ENCODE assay signal across 1 cellular context in the genomic region with DNA sequence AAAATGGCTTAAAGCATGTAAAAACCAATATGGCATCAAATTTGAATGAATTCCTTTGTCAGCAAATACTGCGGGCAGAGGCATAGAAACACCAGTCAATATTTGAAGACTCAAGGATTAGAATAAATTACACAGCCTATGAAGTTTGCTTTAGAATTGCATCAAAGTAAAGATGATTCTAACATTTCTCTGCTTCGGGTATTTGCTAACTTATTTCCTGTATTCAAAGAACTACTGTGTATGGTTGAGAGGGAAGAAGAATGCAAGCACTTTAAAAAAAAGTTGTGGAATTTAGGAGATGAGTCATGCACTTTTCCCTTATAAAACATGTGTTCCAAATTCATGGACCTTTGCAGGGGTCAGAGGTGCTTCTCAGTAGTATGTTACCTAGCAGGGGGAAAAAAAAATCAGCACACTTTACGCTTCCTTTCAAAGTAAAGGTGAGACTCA.
A peak's percentile ranks its signal among the peaks of the same experiment; 100 is the strongest.
TF ChIP-seq lines count a peak whose summit lies in the region.

No MANE protein-coding gene starts in this region.

TF ChIP-seq in HepG2, 621 proteins besides CTCF, POLR2A, EP300 and RAD21 (continued from another document and continues in another):
- TF ChIP-seq, protein P1, sequence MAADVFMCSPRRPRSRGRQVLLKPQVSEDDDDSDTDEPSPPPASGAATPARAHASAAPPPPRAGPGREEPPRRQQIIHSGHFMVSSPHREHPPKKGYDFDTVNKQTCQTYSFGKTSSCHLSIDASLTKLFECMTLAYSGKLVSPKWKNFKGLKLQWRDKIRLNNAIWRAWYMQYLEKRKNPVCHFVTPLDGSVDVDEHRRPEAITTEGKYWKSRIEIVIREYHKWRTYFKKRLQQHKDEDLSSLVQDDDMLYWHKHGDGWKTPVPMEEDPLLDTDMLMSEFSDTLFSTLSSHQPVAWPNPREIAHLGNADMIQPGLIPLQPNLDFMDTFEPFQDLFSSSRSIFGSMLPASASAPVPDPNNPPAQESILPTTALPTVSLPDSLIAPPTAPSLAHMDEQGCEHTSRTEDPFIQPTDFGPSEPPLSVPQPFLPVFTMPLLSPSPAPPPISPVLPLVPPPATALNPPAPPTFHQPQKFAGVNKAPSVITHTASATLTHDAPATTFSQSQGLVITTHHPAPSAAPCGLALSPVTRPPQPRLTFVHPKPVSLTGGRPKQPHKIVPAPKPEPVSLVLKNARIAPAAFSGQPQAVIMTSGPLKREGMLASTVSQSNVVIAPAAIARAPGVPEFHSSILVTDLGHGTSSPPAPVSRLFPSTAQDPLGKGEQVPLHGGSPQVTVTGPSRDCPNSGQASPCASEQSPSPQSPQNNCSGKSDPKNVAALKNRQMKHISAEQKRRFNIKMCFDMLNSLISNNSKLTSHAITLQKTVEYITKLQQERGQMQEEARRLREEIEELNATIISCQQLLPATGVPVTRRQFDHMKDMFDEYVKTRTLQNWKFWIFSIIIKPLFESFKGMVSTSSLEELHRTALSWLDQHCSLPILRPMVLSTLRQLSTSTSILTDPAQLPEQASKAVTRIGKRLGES (CRISPR knock-in tag; IDR thresholded peaks at IDR 0.05; ENCODE audit: borderline replicate concordance) = no peak
- TF ChIP-seq FOXA3 (CRISPR knock-in tag; IDR thresholded peaks at IDR 0.05) (peak; percentile 79), ZNF652 (CRISPR knock-in tag; IDR thresholded peaks at IDR 0.05; ENCODE audit: borderline replicate concordance, low read depth) (no peak), ZNF441 (CRISPR knock-in tag; IDR thresholded peaks at IDR 0.05; ENCODE audit: borderline replicate concordance) (no peak), ZNF570 (CRISPR knock-in tag; IDR thresholded peaks at IDR 0.05; ENCODE audit: borderline replicate concordance) (no peak), ZNF274 (CRISPR knock-in tag; IDR thresholded peaks at IDR 0.05) (no peak), SMAD1 (CRISPR knock-in tag; IDR thresholded peaks at IDR 0.05; ENCODE audit: borderline replicate concordance, low read depth) (no peak), NFE2L2 (IDR thresholded peaks at IDR 0.05; ENCODE audit: low read length) (no peak), JUNB (CRISPR knock-in tag; IDR thresholded peaks at IDR 0.05; ENCODE audit: borderline replicate concordance) (peak; percentile 85; the same call in 1 of the 2 replicates), REL (CRISPR knock-in tag; conservative IDR thresholded peaks at IDR 0.05) (no peak), EZH2 (conservative IDR thresholded peaks at IDR 0.05; ENCODE audit: low read depth, low read length) (no peak), PAF1 (CRISPR knock-in tag; IDR thresholded peaks at IDR 0.05) (no peak), RXRB (CRISPR knock-in tag; IDR thresholded peaks at IDR 0.05; ENCODE audit: borderline replicate concordance) (peak; percentile 68; the same call in 1 of the 2 replicates), KLF11 (CRISPR knock-in tag; IDR thresholded peaks at IDR 0.05) (0 out of 2 replicates have a peak, but pooled peaks have one; percentile 52), ZNF282 (IDR thresholded peaks at IDR 0.05; ENCODE audit: partially characterized antibody) (no peak), ZFP37 (CRISPR knock-in tag; IDR thresholded peaks at IDR 0.05; ENCODE audit: borderline replicate concordance) (no peak), ESRRA (CRISPR knock-in tag; IDR thresholded peaks at IDR 0.05; ENCODE audit: low read depth) (no peak), ZNF567 (CRISPR knock-in tag; IDR thresholded peaks at IDR 0.05; ENCODE audit: borderline replicate concordance) (no peak), RARA (CRISPR knock-in tag; IDR thresholded peaks at IDR 0.05) (peak; percentile 53; the same call in 1 of the 2 replicates), MATR3 (CRISPR knock-in tag; IDR thresholded peaks at IDR 0.05) (no peak), TBL1XR1 (IDR thresholded peaks at IDR 0.05; ENCODE audit: borderline replicate concordance, low read length, partially characterized antibody) (no peak)
- TF ChIP-seq, protein P2, sequence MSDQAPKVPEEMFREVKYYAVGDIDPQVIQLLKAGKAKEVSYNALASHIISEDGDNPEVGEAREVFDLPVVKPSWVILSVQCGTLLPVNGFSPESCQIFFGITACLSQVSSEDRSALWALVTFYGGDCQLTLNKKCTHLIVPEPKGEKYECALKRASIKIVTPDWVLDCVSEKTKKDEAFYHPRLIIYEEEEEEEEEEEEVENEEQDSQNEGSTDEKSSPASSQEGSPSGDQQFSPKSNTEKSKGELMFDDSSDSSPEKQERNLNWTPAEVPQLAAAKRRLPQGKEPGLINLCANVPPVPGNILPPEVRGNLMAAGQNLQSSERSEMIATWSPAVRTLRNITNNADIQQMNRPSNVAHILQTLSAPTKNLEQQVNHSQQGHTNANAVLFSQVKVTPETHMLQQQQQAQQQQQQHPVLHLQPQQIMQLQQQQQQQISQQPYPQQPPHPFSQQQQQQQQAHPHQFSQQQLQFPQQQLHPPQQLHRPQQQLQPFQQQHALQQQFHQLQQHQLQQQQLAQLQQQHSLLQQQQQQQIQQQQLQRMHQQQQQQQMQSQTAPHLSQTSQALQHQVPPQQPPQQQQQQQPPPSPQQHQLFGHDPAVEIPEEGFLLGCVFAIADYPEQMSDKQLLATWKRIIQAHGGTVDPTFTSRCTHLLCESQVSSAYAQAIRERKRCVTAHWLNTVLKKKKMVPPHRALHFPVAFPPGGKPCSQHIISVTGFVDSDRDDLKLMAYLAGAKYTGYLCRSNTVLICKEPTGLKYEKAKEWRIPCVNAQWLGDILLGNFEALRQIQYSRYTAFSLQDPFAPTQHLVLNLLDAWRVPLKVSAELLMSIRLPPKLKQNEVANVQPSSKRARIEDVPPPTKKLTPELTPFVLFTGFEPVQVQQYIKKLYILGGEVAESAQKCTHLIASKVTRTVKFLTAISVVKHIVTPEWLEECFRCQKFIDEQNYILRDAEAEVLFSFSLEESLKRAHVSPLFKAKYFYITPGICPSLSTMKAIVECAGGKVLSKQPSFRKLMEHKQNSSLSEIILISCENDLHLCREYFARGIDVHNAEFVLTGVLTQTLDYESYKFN (CRISPR knock-in tag; conservative IDR thresholded peaks at IDR 0.05) = peak; percentile 58
- TF ChIP-seq, protein P3, sequence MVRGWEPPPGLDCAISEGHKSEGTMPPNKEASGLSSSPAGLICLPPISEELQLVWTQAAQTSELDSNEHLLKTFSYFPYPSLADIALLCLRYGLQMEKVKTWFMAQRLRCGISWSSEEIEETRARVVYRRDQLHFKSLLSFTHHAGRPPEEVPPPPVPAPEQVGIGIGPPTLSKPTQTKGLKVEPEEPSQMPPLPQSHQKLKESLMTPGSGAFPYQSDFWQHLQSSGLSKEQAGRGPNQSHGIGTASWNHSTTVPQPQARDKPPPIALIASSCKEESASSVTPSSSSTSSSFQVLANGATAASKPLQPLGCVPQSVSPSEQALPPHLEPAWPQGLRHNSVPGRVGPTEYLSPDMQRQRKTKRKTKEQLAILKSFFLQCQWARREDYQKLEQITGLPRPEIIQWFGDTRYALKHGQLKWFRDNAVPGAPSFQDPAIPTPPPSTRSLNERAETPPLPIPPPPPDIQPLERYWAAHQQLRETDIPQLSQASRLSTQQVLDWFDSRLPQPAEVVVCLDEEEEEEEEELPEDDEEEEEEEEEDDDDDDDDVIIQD (CRISPR knock-in tag; IDR thresholded peaks at IDR 0.05; ENCODE audit: low read depth) = peak; percentile 60; the same call in 1 of the 2 replicates
- TF ChIP-seq, protein P4, sequence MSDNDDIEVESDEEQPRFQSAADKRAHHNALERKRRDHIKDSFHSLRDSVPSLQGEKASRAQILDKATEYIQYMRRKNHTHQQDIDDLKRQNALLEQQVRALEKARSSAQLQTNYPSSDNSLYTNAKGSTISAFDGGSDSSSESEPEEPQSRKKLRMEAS (IDR thresholded peaks at IDR 0.05) = no peak
- TF ChIP-seq, protein P5, sequence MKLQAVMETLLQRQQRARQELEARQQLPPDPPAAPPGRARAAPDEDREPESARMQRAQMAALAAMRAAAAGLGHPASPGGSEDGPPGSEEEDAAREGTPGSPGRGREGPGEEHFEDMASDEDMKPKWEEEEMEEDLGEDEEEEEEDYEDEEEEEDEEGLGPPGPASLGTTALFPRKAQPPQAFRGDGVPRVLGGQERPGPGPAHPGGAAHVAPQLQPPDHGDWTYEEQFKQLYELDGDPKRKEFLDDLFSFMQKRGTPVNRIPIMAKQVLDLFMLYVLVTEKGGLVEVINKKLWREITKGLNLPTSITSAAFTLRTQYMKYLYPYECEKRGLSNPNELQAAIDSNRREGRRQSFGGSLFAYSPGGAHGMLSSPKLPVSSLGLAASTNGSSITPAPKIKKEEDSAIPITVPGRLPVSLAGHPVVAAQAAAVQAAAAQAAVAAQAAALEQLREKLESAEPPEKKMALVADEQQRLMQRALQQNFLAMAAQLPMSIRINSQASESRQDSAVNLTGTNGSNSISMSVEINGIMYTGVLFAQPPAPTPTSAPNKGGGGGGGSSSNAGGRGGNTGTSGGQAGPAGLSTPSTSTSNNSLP (IDR thresholded peaks at IDR 0.05; ENCODE audit: low read depth, low read length) = peak; percentile 97
- TF ChIP-seq, protein P6, sequence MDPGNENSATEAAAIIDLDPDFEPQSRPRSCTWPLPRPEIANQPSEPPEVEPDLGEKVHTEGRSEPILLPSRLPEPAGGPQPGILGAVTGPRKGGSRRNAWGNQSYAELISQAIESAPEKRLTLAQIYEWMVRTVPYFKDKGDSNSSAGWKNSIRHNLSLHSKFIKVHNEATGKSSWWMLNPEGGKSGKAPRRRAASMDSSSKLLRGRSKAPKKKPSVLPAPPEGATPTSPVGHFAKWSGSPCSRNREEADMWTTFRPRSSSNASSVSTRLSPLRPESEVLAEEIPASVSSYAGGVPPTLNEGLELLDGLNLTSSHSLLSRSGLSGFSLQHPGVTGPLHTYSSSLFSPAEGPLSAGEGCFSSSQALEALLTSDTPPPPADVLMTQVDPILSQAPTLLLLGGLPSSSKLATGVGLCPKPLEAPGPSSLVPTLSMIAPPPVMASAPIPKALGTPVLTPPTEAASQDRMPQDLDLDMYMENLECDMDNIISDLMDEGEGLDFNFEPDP (CRISPR knock-in tag; conservative IDR thresholded peaks at IDR 0.05) = no peak
- TF ChIP-seq, protein P7, sequence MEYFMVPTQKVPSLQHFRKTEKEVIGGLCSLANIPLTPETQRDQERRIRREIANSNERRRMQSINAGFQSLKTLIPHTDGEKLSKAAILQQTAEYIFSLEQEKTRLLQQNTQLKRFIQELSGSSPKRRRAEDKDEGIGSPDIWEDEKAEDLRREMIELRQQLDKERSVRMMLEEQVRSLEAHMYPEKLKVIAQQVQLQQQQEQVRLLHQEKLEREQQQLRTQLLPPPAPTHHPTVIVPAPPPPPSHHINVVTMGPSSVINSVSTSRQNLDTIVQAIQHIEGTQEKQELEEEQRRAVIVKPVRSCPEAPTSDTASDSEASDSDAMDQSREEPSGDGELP (IDR thresholded peaks at IDR 0.05; ENCODE audit: borderline replicate concordance, low read depth) = peak; percentile 76; the same call in 1 of the 2 replicates
- TF ChIP-seq, protein P8, sequence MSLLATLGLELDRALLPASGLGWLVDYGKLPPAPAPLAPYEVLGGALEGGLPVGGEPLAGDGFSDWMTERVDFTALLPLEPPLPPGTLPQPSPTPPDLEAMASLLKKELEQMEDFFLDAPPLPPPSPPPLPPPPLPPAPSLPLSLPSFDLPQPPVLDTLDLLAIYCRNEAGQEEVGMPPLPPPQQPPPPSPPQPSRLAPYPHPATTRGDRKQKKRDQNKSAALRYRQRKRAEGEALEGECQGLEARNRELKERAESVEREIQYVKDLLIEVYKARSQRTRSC (CRISPR knock-in tag; IDR thresholded peaks at IDR 0.05; ENCODE audit: low read depth) = no peak
- TF ChIP-seq, protein P9, sequence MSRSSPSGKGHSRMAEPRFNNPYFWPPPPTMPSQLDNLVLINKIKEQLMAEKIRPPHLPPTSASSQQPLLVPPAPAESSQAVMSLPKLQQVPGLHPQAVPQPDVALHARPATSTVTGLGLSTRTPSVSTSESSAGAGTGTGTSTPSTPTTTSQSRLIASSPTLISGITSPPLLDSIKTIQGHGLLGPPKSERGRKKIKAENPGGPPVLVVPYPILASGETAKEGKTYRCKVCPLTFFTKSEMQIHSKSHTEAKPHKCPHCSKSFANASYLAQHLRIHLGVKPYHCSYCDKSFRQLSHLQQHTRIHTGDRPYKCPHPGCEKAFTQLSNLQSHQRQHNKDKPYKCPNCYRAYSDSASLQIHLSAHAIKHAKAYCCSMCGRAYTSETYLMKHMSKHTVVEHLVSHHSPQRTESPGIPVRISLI (CRISPR knock-in tag; IDR thresholded peaks at IDR 0.05; ENCODE audit: borderline replicate concordance) = peak; percentile 92
- TF ChIP-seq, protein P10, sequence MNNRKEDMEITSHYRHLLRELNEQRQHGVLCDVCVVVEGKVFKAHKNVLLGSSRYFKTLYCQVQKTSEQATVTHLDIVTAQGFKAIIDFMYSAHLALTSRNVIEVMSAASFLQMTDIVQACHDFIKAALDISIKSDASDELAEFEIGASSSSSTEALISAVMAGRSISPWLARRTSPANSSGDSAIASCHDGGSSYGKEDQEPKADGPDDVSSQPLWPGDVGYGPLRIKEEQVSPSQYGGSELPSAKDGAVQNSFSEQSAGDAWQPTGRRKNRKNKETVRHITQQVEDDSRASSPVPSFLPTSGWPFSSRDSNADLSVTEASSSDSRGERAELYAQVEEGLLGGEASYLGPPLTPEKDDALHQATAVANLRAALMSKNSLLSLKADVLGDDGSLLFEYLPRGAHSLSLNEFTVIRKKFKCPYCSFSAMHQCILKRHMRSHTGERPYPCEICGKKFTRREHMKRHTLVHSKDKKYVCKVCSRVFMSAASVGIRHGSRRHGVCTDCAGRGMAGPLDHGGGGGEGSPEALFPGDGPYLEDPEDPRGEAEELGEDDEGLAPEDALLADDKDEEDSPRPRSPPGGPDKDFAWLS (CRISPR knock-in tag; IDR thresholded peaks at IDR 0.05; ENCODE audit: borderline replicate concordance) = no peak
- TF ChIP-seq, protein P11, sequence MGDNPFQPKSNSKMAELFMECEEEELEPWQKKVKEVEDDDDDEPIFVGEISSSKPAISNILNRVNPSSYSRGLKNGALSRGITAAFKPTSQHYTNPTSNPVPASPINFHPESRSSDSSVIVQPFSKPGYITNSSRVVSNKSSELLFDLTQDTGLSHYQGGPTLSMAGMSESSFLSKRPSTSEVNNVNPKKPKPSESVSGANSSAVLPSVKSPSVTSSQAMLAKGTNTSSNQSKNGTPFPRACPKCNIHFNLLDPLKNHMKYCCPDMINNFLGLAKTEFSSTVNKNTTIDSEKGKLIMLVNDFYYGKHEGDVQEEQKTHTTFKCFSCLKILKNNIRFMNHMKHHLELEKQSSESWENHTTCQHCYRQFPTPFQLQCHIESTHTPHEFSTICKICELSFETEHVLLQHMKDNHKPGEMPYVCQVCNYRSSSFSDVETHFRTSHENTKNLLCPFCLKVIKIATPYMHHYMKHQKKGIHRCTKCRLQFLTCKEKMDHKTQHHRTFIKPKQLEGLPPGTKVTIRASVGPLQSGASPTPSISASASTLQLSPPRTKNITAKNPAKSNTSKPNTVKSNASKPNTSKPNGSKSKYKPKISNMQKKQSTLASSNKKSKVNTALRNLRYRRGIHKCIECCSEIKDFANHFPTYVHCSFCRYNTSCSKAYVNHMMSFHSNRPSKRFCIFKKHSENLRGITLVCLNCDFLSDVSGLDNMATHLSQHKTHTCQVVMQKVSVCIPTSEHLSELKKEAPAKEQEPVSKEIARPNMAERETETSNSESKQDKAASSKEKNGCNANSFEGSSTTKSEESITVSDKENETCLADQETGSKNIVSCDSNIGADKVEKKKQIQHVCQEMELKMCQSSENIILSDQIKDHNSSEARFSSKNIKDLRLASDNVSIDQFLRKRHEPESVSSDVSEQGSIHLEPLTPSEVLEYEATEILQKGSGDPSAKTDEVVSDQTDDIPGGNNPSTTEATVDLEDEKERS (CRISPR knock-in tag; IDR thresholded peaks at IDR 0.05) = no peak
- TF ChIP-seq, protein P12, sequence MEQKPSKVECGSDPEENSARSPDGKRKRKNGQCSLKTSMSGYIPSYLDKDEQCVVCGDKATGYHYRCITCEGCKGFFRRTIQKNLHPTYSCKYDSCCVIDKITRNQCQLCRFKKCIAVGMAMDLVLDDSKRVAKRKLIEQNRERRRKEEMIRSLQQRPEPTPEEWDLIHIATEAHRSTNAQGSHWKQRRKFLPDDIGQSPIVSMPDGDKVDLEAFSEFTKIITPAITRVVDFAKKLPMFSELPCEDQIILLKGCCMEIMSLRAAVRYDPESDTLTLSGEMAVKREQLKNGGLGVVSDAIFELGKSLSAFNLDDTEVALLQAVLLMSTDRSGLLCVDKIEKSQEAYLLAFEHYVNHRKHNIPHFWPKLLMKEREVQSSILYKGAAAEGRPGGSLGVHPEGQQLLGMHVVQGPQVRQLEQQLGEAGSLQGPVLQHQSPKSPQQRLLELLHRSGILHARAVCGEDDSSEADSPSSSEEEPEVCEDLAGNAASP (CRISPR knock-in tag; IDR thresholded peaks at IDR 0.05; ENCODE audit: borderline replicate concordance) = peak; percentile 33; the same call in 1 of the 2 replicates
